In the genomic region with DNA sequence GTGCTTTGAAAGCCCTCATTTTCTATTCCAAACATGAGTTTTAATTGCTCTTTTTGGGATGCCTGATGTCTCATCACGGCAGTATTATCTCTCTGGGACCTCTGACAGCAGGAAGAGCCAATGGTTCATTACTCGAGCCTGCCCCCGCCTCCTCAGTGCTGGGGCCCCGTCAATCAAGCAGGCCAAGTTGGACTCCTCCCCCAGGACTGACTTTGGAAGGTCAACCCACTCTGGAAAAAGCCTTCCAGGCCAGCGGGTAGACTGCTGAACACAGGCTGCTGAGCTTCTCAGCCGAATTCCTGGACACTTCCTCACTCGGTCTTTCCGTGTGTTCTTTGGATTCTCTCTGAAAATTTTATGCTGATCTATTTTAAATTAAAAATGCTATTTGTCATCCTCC, we compare ENCODE assay signal across 19 cellular contexts. TPM values are rescaled to one million over a fixed set of nuclear protein-coding genes. Genes with fewer than 3 reads are reported as not detected.
DNase-seq lines count a peak whose midpoint lies in the region; ATAC-seq, FAIRE-seq and TF ChIP-seq lines count a peak whose summit lies in the region.
"Had no signal": no experiment of that assay in that cellular context is flagged by ENCODE, and none has a peak within 500 bp of the region (broad histone marks: within the 10 kb centered on the region; RNA-seq: fewer than 3 reads in every experiment).

No MANE protein-coding gene starts in this region.

- intact Hi-C loops in HepG2 (cut with micrococcal nuclease; ENCODE audit: unreplicated experiment): no loop called here
- intact Hi-C loops in right lobe of liver (cut with DNase I): no loop called here

- no TSS peak for BruUV-seq in HepG2 (replicated peaks; lab: Mats Ljungman, UMichigan)

- TF ChIP-seq POLR2A in HepG2 (IDR thresholded peaks at IDR 0.05; ENCODE audit: insufficient read depth in 1 of 2, low read depth in 2 of 2, low read length in 2 of 2) (no peak), right lobe of liver (IDR thresholded peaks at IDR 0.05) (no peak), gastroesophageal sphincter (IDR thresholded peaks at IDR 0.05) (no peak)

- CTCF ChIA-PET in HepG2 (lab: Yijun Ruan, JAX; ENCODE audit: low intra/inter-chr PET ratio, low total read pairs): no interaction called here

- no peaks in the 10 kb centered on the region for H3K36me3 ChIP-seq in HepG2 (replicated peaks in 1 of 2; ENCODE audit: control insufficient read depth in 1 of 2, insufficient read depth in 2 of 2, low read length in 2 of 2)
- H3K36me3 ChIP-seq in right lobe of liver: no peaks in the 10 kb centered on the region
- no peaks in the 10 kb centered on the region for H3K36me3 ChIP-seq in gastroesophageal sphincter
- H3K36me3 ChIP-seq: tibial nerve had no signal

- no peaks in the 10 kb centered on the region for H3K4me1 ChIP-seq in HepG2 (ENCODE audit: insufficient read depth, low read length)
- no peaks in the 10 kb centered on the region for H3K4me1 ChIP-seq in right lobe of liver
- H3K4me1 ChIP-seq in foreskin keratinocyte: no peaks in the 10 kb centered on the region
- no peaks in the 10 kb centered on the region for H3K4me1 ChIP-seq in gastroesophageal sphincter
- H3K4me1 ChIP-seq: Caco-2, tibial nerve had no signal

- no peak for TF ChIP-seq RAD21 in HepG2 (CRISPR knock-in tag; IDR thresholded peaks at IDR 0.05)

- TF ChIP-seq EP300 in HepG2 (IDR thresholded peaks at IDR 0.05; ENCODE audit: low read depth in 2 of 2, low read length in 2 of 2) (no peak), HepG2 (CRISPR knock-in tag; IDR thresholded peaks at IDR 0.05; ENCODE audit: borderline replicate concordance) (no peak), gastroesophageal sphincter (IDR thresholded peaks at IDR 0.05) (no peak)

- H3K4me3 ChIP-seq in HepG2 (replicated peaks in 1 of 3; ENCODE audit: insufficient read depth in 1 of 3, low read depth in 2 of 3, low read length in 3 of 3) (no peak overlapping the region), right lobe of liver (no peak overlapping the region), gastroesophageal sphincter (no peak overlapping the region)
- H3K4me3 ChIP-seq: tibial nerve had no signal

- peaks cover 4% of the 10 kb centered on the region; the same call in 1 of the 2 replicates for H4K20me1 ChIP-seq in HepG2 (ENCODE audit: insufficient read depth, low read length)

- POLR2A ChIA-PET in HepG2 (lab: Yijun Ruan, JAX): no interaction called here

- no peak for FAIRE-seq in HepG2 (lab: Jason Lieb, UNC)
- FAIRE-seq in D721Med (lab: Jason Lieb, UNC): no peak
- FAIRE-seq: H54 had no signal

- H3K9ac ChIP-seq in HepG2 (ENCODE audit: insufficient read depth, low read depth, low read length): no peak overlapping the region

- H3K27me3 ChIP-seq in HepG2 (ENCODE audit: control insufficient read depth in 1 of 2, insufficient read depth in 2 of 2, low read length in 2 of 2) (peaks cover 2 to 10% of the 10 kb centered on the region in 2 experiments; a peak in 3 of 5 replicates), right lobe of liver (no peaks in the 10 kb centered on the region), foreskin keratinocyte (peaks cover 54% of the 10 kb centered on the region), gastroesophageal sphincter (peaks cover 74% of the 10 kb centered on the region)

- no peak for TF ChIP-seq CTCF in HepG2 (CRISPR knock-in tag; IDR thresholded peaks at IDR 0.05)
- TF ChIP-seq CTCF in right lobe of liver (IDR thresholded peaks at IDR 0.05): no peak
- TF ChIP-seq CTCF in foreskin keratinocyte (conservative IDR thresholded peaks at IDR 0.05): no peak
- TF ChIP-seq CTCF in D721Med (IDR thresholded peaks at IDR 0.05; ENCODE audit: insufficient read depth, missing control alignments): no peak
- TF ChIP-seq CTCF in gastroesophageal sphincter (IDR thresholded peaks at IDR 0.05): no peak

- H3K27ac ChIP-seq in HepG2 (ENCODE audit: extremely low read length, insufficient read depth, low read length) (no peak overlapping the region), right lobe of liver (no peak overlapping the region), foreskin keratinocyte (no peak overlapping the region), gastroesophageal sphincter (no peak overlapping the region)
- H3K27ac ChIP-seq: tibial nerve had no signal

- no peak overlapping the region for H2AFZ ChIP-seq in HepG2 (ENCODE audit: low read length)

- under 1% methylated on average over 8 of the region's 8 CpGs for WGBS in HepG2 (ENCODE audit: low lambda C conversion rate)
- 31% methylated on average over 6 of the region's 8 CpGs for WGBS in right lobe of liver (ENCODE audit: insufficient coverage, low coverage, low lambda C conversion rate, missing lambda C conversion rate)
- 15 to 28% methylated on average over 5 to 6 of the region's 8 CpGs for WGBS in gastroesophageal sphincter (ENCODE audit: low coverage in 1 of 2), 2 donors

- H3K79me2 ChIP-seq in HepG2 (ENCODE audit: insufficient read depth, low read length): no peaks in the 10 kb centered on the region

- H3K4me2 ChIP-seq in HepG2 (ENCODE audit: low read depth, low read length): no peak overlapping the region

- in situ Hi-C loops in HepG2 (cut with HindIII; ENCODE audit: extremely low pct_ligation_motif_present, low pct_unique_long_range_greater_than_20kb): no loop called here

- H3K9me3 ChIP-seq in HepG2 (ENCODE audit: low read length): no peaks in the 10 kb centered on the region
- no peaks in the 10 kb centered on the region for H3K9me3 ChIP-seq in right lobe of liver
- H3K9me3 ChIP-seq in gastroesophageal sphincter: no peaks in the 10 kb centered on the region
- H3K9me3 ChIP-seq: Caco-2, tibial nerve had no signal

- DNase-seq in HepG2 (ENCODE audit: low spot score): no peak
- no peak for DNase-seq in right lobe of liver
- DNase-seq in RPMI7951 (ENCODE audit: low read depth): peak; percentile 47
- DNase-seq in foreskin keratinocyte: peak in 1 of 2 donors; percentile 43
- DNase-seq in D721Med (ENCODE audit: insufficient read length, low spot score): no peak
- DNase-seq: activated CD4-positive, CD25-positive, alpha-beta regulatory T cell; activated CD8-positive, alpha-beta memory T cell treated with anti-CD3 and anti-CD28 coated beads, Interleukin-2, amount 10 ng/mL, durations not matched to agents 7 days and 5 days; activated effector memory CD4-positive, alpha-beta T cell treated with anti-CD3 and anti-CD28 coated beads, Interleukin-2, amount 50 U/mL, for 16 hours; NCI-H1105 treated with DMSO at 0.1 percent for 48 hours; NCI-H446; OCI-M1 had no signal

- ATAC-seq in HepG2 (no peak; the same call in 2 of the 3 replicates), right lobe of liver (no peak), foreskin keratinocyte (peak; percentile 13), HG03342 (IDR thresholded peaks at IDR 0.05; ENCODE audit: unreplicated experiment) (no peak), gastroesophageal sphincter (no peak), GM21825 (IDR thresholded peaks at IDR 0.05; ENCODE audit: unreplicated experiment) (no peak)
- ATAC-seq: activated CD8-positive, alpha-beta memory T cell treated with anti-CD3 and anti-CD28 coated beads, Interleukin-2, amount 10 ng/mL, durations not matched to agents 7 days and 5 days had no signal

TF ChIP-seq in HepG2, 621 proteins besides CTCF, POLR2A, EP300 and RAD21:
- TF ChIP-seq, protein P1, sequence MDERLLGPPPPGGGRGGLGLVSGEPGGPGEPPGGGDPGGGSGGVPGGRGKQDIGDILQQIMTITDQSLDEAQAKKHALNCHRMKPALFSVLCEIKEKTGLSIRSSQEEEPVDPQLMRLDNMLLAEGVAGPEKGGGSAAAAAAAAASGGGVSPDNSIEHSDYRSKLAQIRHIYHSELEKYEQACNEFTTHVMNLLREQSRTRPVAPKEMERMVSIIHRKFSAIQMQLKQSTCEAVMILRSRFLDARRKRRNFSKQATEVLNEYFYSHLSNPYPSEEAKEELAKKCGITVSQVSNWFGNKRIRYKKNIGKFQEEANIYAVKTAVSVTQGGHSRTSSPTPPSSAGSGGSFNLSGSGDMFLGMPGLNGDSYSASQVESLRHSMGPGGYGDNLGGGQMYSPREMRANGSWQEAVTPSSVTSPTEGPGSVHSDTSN (CRISPR knock-in tag; IDR thresholded peaks at IDR 0.05): 0 out of 2 replicates have a peak, but pooled peaks have one; percentile 42
- no peak for TF ChIP-seq ZNF790 (CRISPR knock-in tag; IDR thresholded peaks at IDR 0.05; ENCODE audit: borderline replicate concordance)
- no peak for TF ChIP-seq ZNF747 (CRISPR knock-in tag; IDR thresholded peaks at IDR 0.05; ENCODE audit: borderline replicate concordance)
- TF ChIP-seq ZNF10 (CRISPR knock-in tag; IDR thresholded peaks at IDR 0.05; ENCODE audit: borderline replicate concordance, low read depth): no peak

RNA-seq across cellular contexts. Expression of a gene that starts 9.5 kb away (rescaled TPM):
- total RNA-seq in HepG2 (2016; rRNA removed; fragmentation: Illumina TruSeq; extraction: Trizol): not detected in 2 replicates
- not detected in 2 replicates for total RNA-seq in HepG2 (2016; cell fraction: cytosol; rRNA removed; fragmentation: Illumina TruSeq; extraction: Trizol; ENCODE audit: low read depth)
- total RNA-seq in HepG2 (2016; cell fraction: insoluble cytoplasmic fraction; rRNA removed; fragmentation: Illumina TruSeq; extraction: Trizol): not detected in 2 replicates
- not detected in 2 replicates for total RNA-seq in HepG2 (2016; cell fraction: membrane; rRNA removed; fragmentation: Illumina TruSeq; extraction: Trizol)
- total RNA-seq in HepG2 (2016; cell fraction: nucleus; rRNA removed; fragmentation: Illumina TruSeq; extraction: Trizol): not detected in 2 replicates
- polyA plus RNA-seq in HepG2 (2011; rRNA removed): not detected in 2 replicates
- not detected in 2 replicates for polyA plus RNA-seq in HepG2 (2011; cell fraction: cytosol; rRNA removed)
- polyA plus RNA-seq in HepG2 (2011; cell fraction: nucleus; rRNA removed): not detected in 2 replicates
- polyA plus RNA-seq in HepG2 (2012): not detected in 2 replicates
- not detected in 2 replicates for polyA plus RNA-seq in HepG2 (2016; cell fraction: cytosol; fragmentation: Illumina TruSeq; extraction: Trizol; ENCODE audit: low read depth)
- not detected in 2 replicates for polyA plus RNA-seq in HepG2 (2016; cell fraction: insoluble cytoplasmic fraction; fragmentation: Illumina TruSeq; extraction: Trizol; ENCODE audit: low read depth)
- not detected in 2 replicates for polyA plus RNA-seq in HepG2 (2016; cell fraction: membrane; fragmentation: Illumina TruSeq; extraction: Trizol; ENCODE audit: low read depth)
- not detected in 2 replicates for polyA plus RNA-seq in HepG2 (2016; cell fraction: nucleus; fragmentation: Illumina TruSeq; extraction: Trizol; ENCODE audit: insufficient read depth, low read depth)
- polyA minus RNA-seq in HepG2 (2011; rRNA and poly(A)+ RNA removed; ENCODE audit: low replicate concordance): not detected in 2 replicates
- not detected in 2 replicates for polyA minus RNA-seq in HepG2 (2011; cell fraction: cytosol; rRNA and poly(A)+ RNA removed)
- not detected in 2 replicates for polyA minus RNA-seq in HepG2 (2011; cell fraction: nucleus; rRNA and poly(A)+ RNA removed)
- not detected for total RNA-seq in right lobe of liver
- not detected in 2 replicates for total RNA-seq in RPMI7951 (2014; rRNA removed; shearing (Covaris generic))
- total RNA-seq in foreskin keratinocyte: not detected in 2 replicates
- polyA plus RNA-seq in foreskin keratinocyte: not detected in 2 replicates
- total RNA-seq in gastroesophageal sphincter: not detected
- total RNA-seq: activated CD8-positive, alpha-beta memory T cell treated with anti-CD3 and anti-CD28 coated beads, Interleukin-2, amount 10 ng/mL, durations not matched to agents 7 days and 5 days; Caco-2; fibroblast of lung; tibial nerve had no signal
- polyA plus RNA-seq: fibroblast of lung, IgD-negative memory B cell had no signal
